1 cellular context compared by ENCODE assay signal in the genomic region with DNA sequence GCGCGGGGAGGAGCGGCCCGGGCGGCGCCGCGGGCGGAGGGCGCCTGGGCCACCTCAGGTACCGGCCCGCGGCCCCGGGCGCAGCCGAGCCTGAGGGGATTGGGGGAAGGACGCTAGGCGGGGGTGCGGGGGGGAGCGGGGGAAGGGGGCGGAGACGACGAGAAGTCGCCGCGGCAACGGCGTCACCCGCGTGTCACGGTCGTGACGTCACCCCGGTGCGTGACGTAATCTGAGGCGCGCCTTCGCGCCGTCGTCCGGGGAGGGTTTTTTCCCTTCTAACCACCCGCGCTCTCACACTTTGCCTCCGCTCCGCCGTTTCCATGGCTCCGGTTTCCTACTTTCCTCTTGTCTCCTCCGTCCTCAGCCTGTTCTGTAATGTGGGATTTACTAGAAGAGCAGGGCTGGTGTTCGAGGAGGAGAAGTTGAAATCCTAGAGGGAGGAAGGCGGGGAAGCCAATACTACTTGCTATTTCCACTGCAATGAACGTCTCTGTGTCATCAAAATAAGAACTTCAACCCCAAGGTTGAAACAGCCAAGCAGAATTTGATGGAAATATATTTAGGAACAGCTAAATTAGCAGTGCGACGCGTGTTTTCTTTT.
TF ChIP-seq lines count a peak whose summit lies in the region.

A gene (minus strand): TSS at position 109 of the 601 bp plus-strand sequence. CDS start 226 bp downstream, outside the sequence.

TF ChIP-seq in K562, 482 proteins besides CTCF, POLR2A, EP300 and RAD21 (continued from another document and continues in another):
- TF ChIP-seq, protein P1, sequence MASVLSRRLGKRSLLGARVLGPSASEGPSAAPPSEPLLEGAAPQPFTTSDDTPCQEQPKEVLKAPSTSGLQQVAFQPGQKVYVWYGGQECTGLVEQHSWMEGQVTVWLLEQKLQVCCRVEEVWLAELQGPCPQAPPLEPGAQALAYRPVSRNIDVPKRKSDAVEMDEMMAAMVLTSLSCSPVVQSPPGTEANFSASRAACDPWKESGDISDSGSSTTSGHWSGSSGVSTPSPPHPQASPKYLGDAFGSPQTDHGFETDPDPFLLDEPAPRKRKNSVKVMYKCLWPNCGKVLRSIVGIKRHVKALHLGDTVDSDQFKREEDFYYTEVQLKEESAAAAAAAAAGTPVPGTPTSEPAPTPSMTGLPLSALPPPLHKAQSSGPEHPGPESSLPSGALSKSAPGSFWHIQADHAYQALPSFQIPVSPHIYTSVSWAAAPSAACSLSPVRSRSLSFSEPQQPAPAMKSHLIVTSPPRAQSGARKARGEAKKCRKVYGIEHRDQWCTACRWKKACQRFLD (CRISPR knock-in tag; IDR thresholded peaks at IDR 0.05), result 0 out of 2 replicates have a peak, but pooled peaks have one; percentile 93
- TF ChIP-seq ZNF436 (CRISPR knock-in tag; IDR thresholded peaks at IDR 0.05) (no peak), SNRNP70 (optimal IDR thresholded peaks at IDR 0.05; ENCODE audit: low read depth, low read length) (no peak), GATAD2A (IDR thresholded peaks at IDR 0.05) (no peak; the same call in 1 of the 2 replicates), CSDE1 (IDR thresholded peaks at IDR 0.05) (peak in 1 of 2 experiments; percentile 96; a peak in 2 of 4 replicates), ZNF124 (CRISPR knock-in tag; IDR thresholded peaks at IDR 0.05) (no peak), MAFK (IDR thresholded peaks at IDR 0.05; ENCODE audit: low read length) (peak; percentile 23; the same call in 1 of the 2 replicates), ZNF41 (CRISPR knock-in tag; conservative IDR thresholded peaks at IDR 0.05) (no peak), BRD4 (IDR thresholded peaks at IDR 0.05) (no peak), CREM (IDR thresholded peaks at IDR 0.05; ENCODE audit: low read depth) (peak; percentile 98), ZFP1 (CRISPR knock-in tag; IDR thresholded peaks at IDR 0.05) (no peak), ZNF583 (CRISPR knock-in tag; IDR thresholded peaks at IDR 0.05) (0 out of 2 replicates have a peak, but pooled peaks have one; percentile 19), ZKSCAN3 (CRISPR knock-in tag; IDR thresholded peaks at IDR 0.05) (no peak), PTTG1 (tag; IDR thresholded peaks at IDR 0.05; ENCODE audit: low read depth) (no peak), NBN (IDR thresholded peaks at IDR 0.05; ENCODE audit: low read depth) (peak; percentile 100), HDGF (IDR thresholded peaks at IDR 0.05) (no peak), MAFG (tag; conservative IDR thresholded peaks at IDR 0.05) (no peak), CHD2 (IDR thresholded peaks at IDR 0.05; ENCODE audit: low read depth, low read length) (peak; percentile 56), MYBL2 (IDR thresholded peaks at IDR 0.05; ENCODE audit: low read depth) (no peak), MYBL2 (CRISPR knock-in tag; IDR thresholded peaks at IDR 0.05; ENCODE audit: borderline replicate concordance) (no peak), SAFB2 (IDR thresholded peaks at IDR 0.05; ENCODE audit: borderline replicate concordance, low read depth, low read length, severe bottlenecking) (no peak), GTF2A2 (tag; IDR thresholded peaks at IDR 0.05) (no peak), ESRRA (IDR thresholded peaks at IDR 0.05; ENCODE audit: borderline replicate concordance, low read depth) (peak; percentile 74), ZFX (CRISPR knock-in tag; IDR thresholded peaks at IDR 0.05) (no peak), GABPB1 (CRISPR knock-in tag; IDR thresholded peaks at IDR 0.05) (peak; percentile 75; the same call in 1 of the 2 replicates), BRCA1 (IDR thresholded peaks at IDR 0.05) (no peak), BRCA1 (CRISPR knock-in tag; IDR thresholded peaks at IDR 0.05) (no peak), BCOR (IDR thresholded peaks at IDR 0.05) (peak; percentile 83), ZFP30 (CRISPR knock-in tag; IDR thresholded peaks at IDR 0.05; ENCODE audit: borderline replicate concordance) (no peak), POLR3A (IDR thresholded peaks at IDR 0.05; ENCODE audit: borderline replicate concordance, extremely low read depth, insufficient read depth, insufficient read length) (no peak), HDAC1 (IDR thresholded peaks at IDR 0.05) (peak in 1 of 2 experiments; percentile 90; a peak in 2 of 4 replicates), TRIM24 (IDR thresholded peaks at IDR 0.05) (peak in 1 of 2 experiments; percentile 50; a peak in 3 of 4 replicates), CTBP1 (IDR thresholded peaks at IDR 0.05; ENCODE audit: borderline replicate concordance) (peak; percentile 56; the same call in 1 of the 2 replicates), TEAD2 (tag; IDR thresholded peaks at IDR 0.05) (no peak), POLR2B (IDR thresholded peaks at IDR 0.05; ENCODE audit: low read depth, partially characterized antibody) (peak; percentile 97), PHF21A (IDR thresholded peaks at IDR 0.05; ENCODE audit: borderline replicate concordance, low read depth) (no peak; the same call in 1 of the 2 replicates), COPS2 (conservative IDR thresholded peaks at IDR 0.05) (no peak), CHD1 (IDR thresholded peaks at IDR 0.05; ENCODE audit: low read length) (no peak), NR3C1 (CRISPR knock-in tag; IDR thresholded peaks at IDR 0.05) (no peak), JUN (IDR thresholded peaks at IDR 0.05; ENCODE audit: borderline replicate concordance, low read depth, low read length) (peak; percentile 93), JUN (CRISPR knock-in tag; IDR thresholded peaks at IDR 0.05; ENCODE audit: borderline replicate concordance) (no peak; the same call in 1 of the 2 replicates)
- TF ChIP-seq, protein P2, sequence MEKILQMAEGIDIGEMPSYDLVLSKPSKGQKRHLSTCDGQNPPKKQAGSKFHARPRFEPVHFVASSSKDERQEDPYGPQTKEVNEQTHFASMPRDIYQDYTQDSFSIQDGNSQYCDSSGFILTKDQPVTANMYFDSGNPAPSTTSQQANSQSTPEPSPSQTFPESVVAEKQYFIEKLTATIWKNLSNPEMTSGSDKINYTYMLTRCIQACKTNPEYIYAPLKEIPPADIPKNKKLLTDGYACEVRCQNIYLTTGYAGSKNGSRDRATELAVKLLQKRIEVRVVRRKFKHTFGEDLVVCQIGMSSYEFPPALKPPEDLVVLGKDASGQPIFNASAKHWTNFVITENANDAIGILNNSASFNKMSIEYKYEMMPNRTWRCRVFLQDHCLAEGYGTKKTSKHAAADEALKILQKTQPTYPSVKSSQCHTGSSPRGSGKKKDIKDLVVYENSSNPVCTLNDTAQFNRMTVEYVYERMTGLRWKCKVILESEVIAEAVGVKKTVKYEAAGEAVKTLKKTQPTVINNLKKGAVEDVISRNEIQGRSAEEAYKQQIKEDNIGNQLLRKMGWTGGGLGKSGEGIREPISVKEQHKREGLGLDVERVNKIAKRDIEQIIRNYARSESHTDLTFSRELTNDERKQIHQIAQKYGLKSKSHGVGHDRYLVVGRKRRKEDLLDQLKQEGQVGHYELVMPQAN (IDR thresholded peaks at IDR 0.05; ENCODE audit: borderline replicate concordance), result peak; percentile 86; the same call in 1 of the 2 replicates
- TF ChIP-seq, protein P3, sequence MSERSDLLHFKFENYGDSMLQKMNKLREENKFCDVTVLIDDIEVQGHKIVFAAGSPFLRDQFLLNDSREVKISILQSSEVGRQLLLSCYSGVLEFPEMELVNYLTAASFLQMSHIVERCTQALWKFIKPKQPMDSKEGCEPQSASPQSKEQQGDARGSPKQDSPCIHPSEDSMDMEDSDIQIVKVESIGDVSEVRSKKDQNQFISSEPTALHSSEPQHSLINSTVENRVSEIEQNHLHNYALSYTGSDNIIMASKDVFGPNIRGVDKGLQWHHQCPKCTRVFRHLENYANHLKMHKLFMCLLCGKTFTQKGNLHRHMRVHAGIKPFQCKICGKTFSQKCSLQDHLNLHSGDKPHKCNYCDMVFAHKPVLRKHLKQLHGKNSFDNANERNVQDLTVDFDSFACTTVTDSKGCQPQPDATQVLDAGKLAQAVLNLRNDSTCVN (CRISPR knock-in tag; IDR thresholded peaks at IDR 0.05), result no peak
- TF ChIP-seq, protein P4, sequence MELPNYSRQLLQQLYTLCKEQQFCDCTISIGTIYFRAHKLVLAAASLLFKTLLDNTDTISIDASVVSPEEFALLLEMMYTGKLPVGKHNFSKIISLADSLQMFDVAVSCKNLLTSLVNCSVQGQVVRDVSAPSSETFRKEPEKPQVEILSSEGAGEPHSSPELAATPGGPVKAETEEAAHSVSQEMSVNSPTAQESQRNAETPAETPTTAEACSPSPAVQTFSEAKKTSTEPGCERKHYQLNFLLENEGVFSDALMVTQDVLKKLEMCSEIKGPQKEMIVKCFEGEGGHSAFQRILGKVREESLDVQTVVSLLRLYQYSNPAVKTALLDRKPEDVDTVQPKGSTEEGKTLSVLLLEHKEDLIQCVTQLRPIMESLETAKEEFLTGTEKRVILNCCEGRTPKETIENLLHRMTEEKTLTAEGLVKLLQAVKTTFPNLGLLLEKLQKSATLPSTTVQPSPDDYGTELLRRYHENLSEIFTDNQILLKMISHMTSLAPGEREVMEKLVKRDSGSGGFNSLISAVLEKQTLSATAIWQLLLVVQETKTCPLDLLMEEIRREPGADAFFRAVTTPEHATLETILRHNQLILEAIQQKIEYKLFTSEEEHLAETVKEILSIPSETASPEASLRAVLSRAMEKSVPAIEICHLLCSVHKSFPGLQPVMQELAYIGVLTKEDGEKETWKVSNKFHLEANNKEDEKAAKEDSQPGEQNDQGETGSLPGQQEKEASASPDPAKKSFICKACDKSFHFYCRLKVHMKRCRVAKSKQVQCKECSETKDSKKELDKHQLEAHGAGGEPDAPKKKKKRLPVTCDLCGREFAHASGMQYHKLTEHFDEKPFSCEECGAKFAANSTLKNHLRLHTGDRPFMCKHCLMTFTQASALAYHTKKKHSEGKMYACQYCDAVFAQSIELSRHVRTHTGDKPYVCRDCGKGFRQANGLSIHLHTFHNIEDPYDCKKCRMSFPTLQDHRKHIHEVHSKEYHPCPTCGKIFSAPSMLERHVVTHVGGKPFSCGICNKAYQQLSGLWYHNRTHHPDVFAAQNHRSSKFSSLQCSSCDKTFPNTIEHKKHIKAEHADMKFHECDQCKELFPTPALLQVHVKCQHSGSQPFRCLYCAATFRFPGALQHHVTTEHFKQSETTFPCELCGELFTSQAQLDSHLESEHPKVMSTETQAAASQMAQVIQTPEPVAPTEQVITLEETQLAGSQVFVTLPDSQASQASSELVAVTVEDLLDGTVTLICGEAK (IDR thresholded peaks at IDR 0.05), result peak; percentile 71
- TF ChIP-seq, protein P4 (CRISPR knock-in tag; IDR thresholded peaks at IDR 0.05), result no peak
- TF ChIP-seq, protein P5, sequence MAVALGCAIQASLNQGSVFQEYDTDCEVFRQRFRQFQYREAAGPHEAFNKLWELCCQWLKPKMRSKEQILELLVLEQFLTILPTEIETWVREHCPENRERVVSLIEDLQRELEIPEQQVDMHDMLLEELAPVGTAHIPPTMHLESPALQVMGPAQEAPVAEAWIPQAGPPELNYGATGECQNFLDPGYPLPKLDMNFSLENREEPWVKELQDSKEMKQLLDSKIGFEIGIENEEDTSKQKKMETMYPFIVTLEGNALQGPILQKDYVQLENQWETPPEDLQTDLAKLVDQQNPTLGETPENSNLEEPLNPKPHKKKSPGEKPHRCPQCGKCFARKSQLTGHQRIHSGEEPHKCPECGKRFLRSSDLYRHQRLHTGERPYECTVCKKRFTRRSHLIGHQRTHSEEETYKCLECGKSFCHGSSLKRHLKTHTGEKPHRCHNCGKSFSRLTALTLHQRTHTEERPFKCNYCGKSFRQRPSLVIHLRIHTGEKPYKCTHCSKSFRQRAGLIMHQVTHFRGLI (CRISPR knock-in tag; IDR thresholded peaks at IDR 0.05), result no peak
